In genomic region chr19:54549224-54549623, GRCh38 we compare ENCODE assay signal across 9 cellular contexts. TPM values are rescaled to one million over a fixed set of nuclear protein-coding genes. Genes with fewer than 3 reads are reported as not detected.
"Had no signal": no experiment of that assay in that cellular context is flagged by ENCODE, and none has a peak within 500 bp of the region (broad histone marks: within the 10 kb centered on the region; RNA-seq: fewer than 3 reads in every experiment).

No MANE protein-coding gene starts in this region.

- DNase-seq: GM23248, GOT3, H7, KBM-7 had no signal

- H3K27ac ChIP-seq: GM23248 had no signal

- H3K9me3 ChIP-seq: HAP-1 had no signal

- ATAC-seq: HepG2 had no signal

- H3K9ac ChIP-seq: GM23248 had no signal

- H3K36me3 ChIP-seq: HAP-1 had no signal

- H3K4me3 ChIP-seq: GM23248, HAP-1 had no signal

- H3K4me1 ChIP-seq: HAP-1 had no signal

- H3K36me3 Mint-ChIP-seq: IgD-negative memory B cell had no signal

- H3K4me3 Mint-ChIP-seq: IgD-negative memory B cell had no signal

RNA-seq across cellular contexts. Expression of gene LILRA2, which starts 24.4 kb away (rescaled TPM):
- total RNA-seq: GM23248, H4, H7, HepG2, HT-29 had no signal
- polyA plus RNA-seq: GM23248 had no signal

RNA-seq across cellular contexts. Expression of gene LILRA1, which starts 44.2 kb away (rescaled TPM):
- total RNA-seq: GM23248, H4, H7, HepG2, HT-29 had no signal
- polyA plus RNA-seq: GM23248, HepG2, IgD-negative memory B cell had no signal

RNA-seq across cellular contexts. Expression of gene LAIR2, which starts 46.6 kb away (rescaled TPM):
- total RNA-seq: GM23248, H4, H7, HT-29 had no signal
- polyA plus RNA-seq: GM23248 had no signal
